10 cellular contexts compared by ENCODE assay signal in genomic region chr15:26921433-26921832, GRCh38. TPM values are rescaled to one million over a fixed set of nuclear protein-coding genes. Genes with fewer than 3 reads are reported as not detected.
"Had no signal": no experiment of that assay in that cellular context is flagged by ENCODE, and none has a peak within 500 bp of the region (broad histone marks: within the 10 kb centered on the region; RNA-seq: fewer than 3 reads in every experiment).

No MANE protein-coding gene starts in this region.

- H3K4me3 Mint-ChIP-seq: IgD-negative memory B cell had no signal

- H3K27me3 Mint-ChIP-seq: IgD-negative memory B cell had no signal

- H3K27ac ChIP-seq: HL-60, KMS-11 had no signal

- H3K27ac Mint-ChIP-seq: IgD-negative memory B cell had no signal

- FAIRE-seq: HepG2, HTR-8/SVneo had no signal

- H3K4me1 Mint-ChIP-seq: IgD-negative memory B cell had no signal

- ATAC-seq: HepG2 had no signal

- H3K4me2 ChIP-seq: KMS-11 had no signal

- H3K9ac ChIP-seq: KMS-11 had no signal

- DNase-seq: Karpas-422, Kasumi-1, KBM-7, KG1 had no signal

RNA-seq across cellular contexts. Expression of gene GABRG3, which starts 49.5 kb away (rescaled TPM):
- total RNA-seq: HepG2, HT-29 had no signal
- polyA plus RNA-seq: HepG2, IgD-negative memory B cell had no signal

RNA-seq across cellular contexts. Expression of gene GABRA5, which starts 54.6 kb away (rescaled TPM):
- total RNA-seq: HepG2, HT-29 had no signal
- polyA plus RNA-seq: HepG2, IgD-negative memory B cell had no signal
